In genomic region chr17:28567604-28568003, GRCh38 we compare ENCODE assay signal across 13 cellular contexts. TPM values are rescaled to one million over a fixed set of nuclear protein-coding genes. Genes with fewer than 3 reads are reported as not detected.
DNase-seq lines count a peak whose midpoint lies in the region; ATAC-seq, FAIRE-seq and TF ChIP-seq lines count a peak whose summit lies in the region.
"Had no signal": no experiment of that assay in that cellular context is flagged by ENCODE, and none has a peak within 500 bp of the region (broad histone marks: within the 10 kb centered on the region; RNA-seq: fewer than 3 reads in every experiment).

No MANE protein-coding gene starts in this region.

- H3K4me1 ChIP-seq in DOHH2 (ENCODE audit: control insufficient read depth, low read length) (peaks cover 48% of the 10 kb centered on the region), Panc1 (ENCODE audit: control insufficient read depth, insufficient read depth, low read length) (peaks cover 17% of the 10 kb centered on the region; the same call in 1 of the 2 replicates), upper lobe of right lung (peaks cover 26% of the 10 kb centered on the region), pancreas (peaks cover 6 to 15% (median 9%) of the 10 kb centered on the region in 3 donors), osteoblast (ENCODE audit: insufficient read depth, low read length) (peaks cover 26% of the 10 kb centered on the region)

- H3K27me3 Mint-ChIP-seq in immature natural killer cell (ENCODE audit: low read depth in 3 of 3): peaks cover 2 to 5% (median 3%) of the 10 kb centered on the region in 3 donors

- H3K9me3 ChIP-seq in DOHH2 (ENCODE audit: control insufficient read depth, insufficient read depth, low read length) (no peaks in the 10 kb centered on the region), Panc1 (ENCODE audit: control insufficient read depth, insufficient read depth, low read depth, low read length) (no peaks in the 10 kb centered on the region), upper lobe of right lung (no peaks in the 10 kb centered on the region), pancreas (no peaks in the 10 kb centered on the region), osteoblast (ENCODE audit: low read depth, low read length) (no peaks in the 10 kb centered on the region)
- H3K9me3 ChIP-seq: testis had no signal

- WGBS in pancreas, 2 donors: 81 to 95% methylated on average over 3 of the region's 3 CpGs

- H3K9me2 ChIP-seq in DOHH2 (replicated peaks; ENCODE audit: control insufficient read depth, low read length): no peaks in the 10 kb centered on the region

- H3K9me3 Mint-ChIP-seq in immature natural killer cell: no peaks in the 10 kb centered on the region
- H3K9me3 Mint-ChIP-seq: neural progenitor cell had no signal

- DNase-seq in Panc1 (ENCODE audit: low read depth, low spot score) (no peak), immature natural killer cell (no peak), upper lobe of right lung (no peak), pancreas (no peak), osteoblast (ENCODE audit: insufficient read length, low spot score, missing footprints) (no peak)
- DNase-seq: activated CD8-positive, alpha-beta memory T cell treated with anti-CD3 and anti-CD28 coated beads for 24 hours; NCI-H187; testis had no signal

- H3K27me3 ChIP-seq in DOHH2 (ENCODE audit: control insufficient read depth, low read length) (no peaks in the 10 kb centered on the region), Panc1 (ENCODE audit: control insufficient read depth, insufficient read depth, low read length) (no peaks in the 10 kb centered on the region), upper lobe of right lung (no peaks in the 10 kb centered on the region), pancreas (no peaks in the 10 kb centered on the region), osteoblast (ENCODE audit: insufficient read depth, low read length) (no peaks in the 10 kb centered on the region)
- H3K27me3 ChIP-seq: testis had no signal

- intact Hi-C loops in Panc1 (cut with micrococcal nuclease; ENCODE audit: unreplicated experiment): no loop called here
- intact Hi-C loops in upper lobe of right lung (cut with DNase I): no loop called here
- intact Hi-C loops in pancreas (cut with DNase I): no loop called here

- H3K4me1 Mint-ChIP-seq in immature natural killer cell: peaks cover 50 to 60% of the 10 kb centered on the region in 2 donors

- H2AFZ ChIP-seq in osteoblast (ENCODE audit: low read length): no peak overlapping the region
- H2AFZ ChIP-seq: neural progenitor cell had no signal

- TF ChIP-seq CTCF in DOHH2 (IDR thresholded peaks at IDR 0.05; ENCODE audit: low read depth, low read length, poor library complexity, severe bottlenecking) (no peak), Panc1 (IDR thresholded peaks at IDR 0.05) (no peak), upper lobe of right lung (IDR thresholded peaks at IDR 0.05) (no peak), pancreas (IDR thresholded peaks at IDR 0.05) (no peak), osteoblast (IDR thresholded peaks at IDR 0.05; ENCODE audit: extremely low read depth, low read depth, low read length) (no peak)

- BruUV-seq in Panc1 (replicated peaks; lab: Mats Ljungman, UMichigan): TSS peak; percentile 38

- peaks cover 43% of the 10 kb centered on the region for H3K79me2 ChIP-seq in DOHH2 (ENCODE audit: control insufficient read depth, low read length)
- H3K79me2 ChIP-seq in osteoblast (ENCODE audit: insufficient read depth, low read length): peaks cover 48% of the 10 kb centered on the region

- H3K4me3 ChIP-seq in DOHH2 (ENCODE audit: low read length) (peak overlapping the region; percentile 54), Panc1 (ENCODE audit: low read depth in 2 of 2, low read length in 2 of 2) (no peak overlapping the region), upper lobe of right lung (no peak overlapping the region), pancreas (no peak overlapping the region), osteoblast (ENCODE audit: insufficient read depth, low read length) (no peak overlapping the region)
- H3K4me3 ChIP-seq: neural progenitor cell, testis had no signal

- FAIRE-seq in pancreas (lab: Jason Lieb, UNC): no peak
- FAIRE-seq: islet of Langerhans had no signal

- ATAC-seq in GM19395 (IDR thresholded peaks at IDR 0.05; ENCODE audit: unreplicated experiment) (peak; percentile 44), Panc1 (no peak), upper lobe of right lung (no peak), pancreas (no peak), GM18498 (IDR thresholded peaks at IDR 0.05; ENCODE audit: unreplicated experiment) (no peak)

- H3K27ac Mint-ChIP-seq in immature natural killer cell: peak overlapping the region; percentile 5 to 92 (median 66)
- H3K27ac Mint-ChIP-seq: neural progenitor cell had no signal

- H3K36me3 ChIP-seq in DOHH2 (ENCODE audit: control insufficient read depth, low read length): peaks cover 26% of the 10 kb centered on the region
- H3K36me3 ChIP-seq in Panc1 (ENCODE audit: control insufficient read depth, insufficient read depth, low read length): no peaks in the 10 kb centered on the region
- peaks cover 14% of the 10 kb centered on the region for H3K36me3 ChIP-seq in upper lobe of right lung
- H3K36me3 ChIP-seq in pancreas: peaks cover 0 to 10% (median 4%) of the 10 kb centered on the region in 3 donors
- peaks cover 5% of the 10 kb centered on the region for H3K36me3 ChIP-seq in osteoblast (ENCODE audit: insufficient read depth, low read length)
- H3K36me3 ChIP-seq: neural progenitor cell had no signal

- CTCF ChIA-PET in Panc1 (lab: Charles Lee): no interaction called here

- in situ Hi-C loops in Panc1 (cut with HindIII; ENCODE audit: low pct_unique_long_range_greater_than_20kb, low sequenced_read_pairs): no loop called here

- no peak overlapping the region for H3K4me3 Mint-ChIP-seq in immature natural killer cell
- H3K4me3 Mint-ChIP-seq: neural progenitor cell had no signal

- H4K20me1 ChIP-seq in DOHH2 (ENCODE audit: control insufficient read depth, insufficient read depth, low read depth, low read length): peaks cover 8% of the 10 kb centered on the region
- peaks cover 5% of the 10 kb centered on the region for H4K20me1 ChIP-seq in osteoblast (ENCODE audit: insufficient read depth, low read length)

- POLR2A ChIA-PET in Panc1 (lab: Charles Lee): no interaction called here

- H3K27ac ChIP-seq in DOHH2 (ENCODE audit: low read depth, low read length) (no peak overlapping the region), Panc1 (ENCODE audit: low read length) (no peak overlapping the region), upper lobe of right lung (no peak overlapping the region), pancreas (no peak overlapping the region), osteoblast (ENCODE audit: low read depth, low read length) (no peak overlapping the region)
- H3K27ac ChIP-seq: neural progenitor cell, testis had no signal

- H3K36me3 Mint-ChIP-seq in immature natural killer cell: peaks cover 0 to 21% (median 0%) of the 10 kb centered on the region in 3 donors

- H3K4me2 ChIP-seq in DOHH2 (ENCODE audit: low read length): peak overlapping the region; percentile 65
- H3K4me2 ChIP-seq in osteoblast (ENCODE audit: insufficient read depth, low read length): no peak overlapping the region
- H3K4me2 ChIP-seq: neural progenitor cell had no signal

- peaks cover 11% of the 10 kb centered on the region for H3F3A ChIP-seq in DOHH2 (ENCODE audit: control insufficient read depth, insufficient read depth)

RNA-seq across cellular contexts. Expression of gene PIGS, which starts 3.7 kb away (rescaled TPM):
- 78.8 TPM for total RNA-seq in Panc1 (2021; ENCODE audit: unreplicated experiment)
- polyA plus RNA-seq in Panc1 (2012; ENCODE audit: insufficient read length): 87.3 TPM
- polyA plus RNA-seq in immature natural killer cell: 100 to 1,000 TPM in 1 of 3 donors, 10 to 100 TPM in 2; 71.7 to 135 (median 96.8) TPM
- total RNA-seq in upper lobe of right lung: 43.0 TPM
- total RNA-seq in pancreas: 10 to 100 TPM in 5 of 6 donors, 1 to 10 TPM in 1; 9.4 to 26.5 (median 15.9) TPM
- 10 to 100 TPM in 1 of 2 donors, 1 to 10 TPM in 1; 9.2 to 24.0 TPM for polyA plus RNA-seq in pancreas
- total RNA-seq in osteoblast: 49.9 and 54.5 TPM in 2 replicates

RNA-seq across cellular contexts. Expression of gene ALDOC, which starts 9.1 kb away (rescaled TPM):
- total RNA-seq in Panc1 (2021; ENCODE audit: unreplicated experiment) (13.4 TPM), upper lobe of right lung (10.5 TPM), pancreas (1 to 10 TPM in 5 of 6 donors, under 1 TPM in 1; 0.69 to 5.5 (median 1.8) TPM), osteoblast (9.4 and 17.0 TPM in 2 replicates)
- 70.0 TPM for polyA plus RNA-seq in Panc1 (2012; ENCODE audit: insufficient read length)
- polyA plus RNA-seq in immature natural killer cell (10 to 100 TPM; 50.9 to 80.1 (median 53.2) TPM), pancreas (1 to 10 TPM; 2.4 to 8.4 TPM)

RNA-seq across cellular contexts. Expression of gene UNC119, which starts 15.2 kb away (rescaled TPM):
- 44.7 TPM for total RNA-seq in Panc1 (2021; ENCODE audit: unreplicated experiment)
- polyA plus RNA-seq in Panc1 (2012; ENCODE audit: insufficient read length): 47.6 TPM
- polyA plus RNA-seq in immature natural killer cell: 10 to 100 TPM; 45.4 to 61.1 (median 50.4) TPM
- 22.7 TPM for total RNA-seq in upper lobe of right lung
- 10 to 100 TPM in 4 of 6 donors, 1 to 10 TPM in 2; 9.3 to 17.9 (median 11.2) TPM for total RNA-seq in pancreas
- polyA plus RNA-seq in pancreas: 10 to 100 TPM; 18.1 to 31.1 TPM
- total RNA-seq in osteoblast: 23.2 and 25.0 TPM in 2 replicates

RNA-seq across cellular contexts. Expression of gene SPAG5, which starts 31.2 kb away (rescaled TPM):
- 152 TPM for total RNA-seq in Panc1 (2021; ENCODE audit: unreplicated experiment)
- 61.1 TPM for polyA plus RNA-seq in Panc1 (2012; ENCODE audit: insufficient read length)
- polyA plus RNA-seq in immature natural killer cell: 1 to 10 TPM in 2 of 3 donors, under 1 TPM in 1; 0.73 to 4.1 (median 3.2) TPM
- total RNA-seq in upper lobe of right lung: 3.2 TPM
- total RNA-seq in pancreas: 1 to 10 TPM in 5 of 6 donors, under 1 TPM in 1; 0.93 to 2.7 (median 1.7) TPM
- 1 to 10 TPM; 3.9 to 7.4 TPM for polyA plus RNA-seq in pancreas
- 4.3 and 6.2 TPM in 2 replicates for total RNA-seq in osteoblast

RNA-seq across cellular contexts. Expression of gene RSKR, which starts 46.4 kb away (rescaled TPM):
- total RNA-seq in Panc1 (2021; ENCODE audit: unreplicated experiment) (17.2 TPM), upper lobe of right lung (12.3 TPM), pancreas (1 to 10 TPM; 2.2 to 6.1 (median 3.0) TPM), osteoblast (4.1 and 4.3 TPM in 2 replicates)
- polyA plus RNA-seq in Panc1 (2012; ENCODE audit: insufficient read length): 5.8 TPM
- polyA plus RNA-seq in immature natural killer cell (under 1 TPM in 1 of 3 donors, not detected in 2; 0.73 TPM), pancreas (1 to 10 TPM; 3.9 to 6.9 TPM)
